Comparison of ENCODE assay signal across 12 cellular contexts in genomic region chr5:157729858-157730257, GRCh38. TPM values are rescaled to one million over a fixed set of nuclear protein-coding genes. Genes with fewer than 3 reads are reported as not detected.
DNase-seq lines count a peak whose midpoint lies in the region; ATAC-seq, FAIRE-seq and TF ChIP-seq lines count a peak whose summit lies in the region.
"Had no signal": no experiment of that assay in that cellular context is flagged by ENCODE, and none has a peak within 500 bp of the region (broad histone marks: within the 10 kb centered on the region; RNA-seq: fewer than 3 reads in every experiment).

No MANE protein-coding gene starts in this region.

- H3K9ac ChIP-seq in Karpas-422 (ENCODE audit: low read length) = peak overlapping the region; percentile 87

- H3K9me2 ChIP-seq in Karpas-422 (replicated peaks; ENCODE audit: insufficient read depth, low read length) = no peaks in the 10 kb centered on the region

- FAIRE-seq in GM12891 (lab: Jason Lieb, UNC) = peak; percentile 82

- H3K36me3 ChIP-seq in Karpas-422 (ENCODE audit: insufficient read depth, low read length) = peaks cover 15% of the 10 kb centered on the region; the same call in 1 of the 2 replicates

- no peaks in the 10 kb centered on the region for H3K27me3 ChIP-seq in Karpas-422 (ENCODE audit: low read length)
- H3K27me3 ChIP-seq: gastrocnemius medialis had no signal

- H3K27ac ChIP-seq in Karpas-422 (ENCODE audit: low read length) = peak overlapping the region; percentile 74

- H3K4me2 ChIP-seq in Karpas-422 (ENCODE audit: low read depth, low read length, poor library complexity, severe bottlenecking) = peak overlapping the region; percentile 91

- H3K4me1 ChIP-seq in Karpas-422 (ENCODE audit: low read length) = peaks cover 37% of the 10 kb centered on the region

- TF ChIP-seq POLR2A in GM12891 (IDR thresholded peaks at IDR 0.05; ENCODE audit: low read depth, low read length) = no peak

- no peaks in the 10 kb centered on the region for H4K20me1 ChIP-seq in Karpas-422 (ENCODE audit: insufficient read depth, low read depth, low read length)

- ATAC-seq in GM19328 (IDR thresholded peaks at IDR 0.05; ENCODE audit: unreplicated experiment) (peak; percentile 57), HG02870 (IDR thresholded peaks at IDR 0.05; ENCODE audit: unreplicated experiment) (peak; percentile 66)
- ATAC-seq: gastrocnemius medialis had no signal

- no peak overlapping the region; the same call in 1 of the 2 replicates for H2AFZ ChIP-seq in Karpas-422 (ENCODE audit: low read length)

- H3K9me3 ChIP-seq in Karpas-422 (ENCODE audit: low read length) = no peaks in the 10 kb centered on the region
- H3K9me3 ChIP-seq: gastrocnemius medialis had no signal

- peaks cover 21% of the 10 kb centered on the region for H3K79me2 ChIP-seq in Karpas-422 (ENCODE audit: low read length)

- DNase-seq in GM12891 (ENCODE audit: insufficient read length, low spot score) (no peak), Karpas-422 (peak; percentile 83), COLO829 (ENCODE audit: low spot score) (no peak), GOT3 (lab: John Stamatoyannopoulos, UW) (no peak), NCI-H1417 treated with DMSO at 0.1 percent for 48 hours (lab: John Stamatoyannopoulos, UW) (no peak)
- DNase-seq in activated CD4-positive, alpha-beta T cell treated with anti-CD3 and anti-CD28 coated beads for 4 hours = no peak
- DNase-seq: gastrocnemius medialis, H7, NCI-H2029 had no signal

- peak overlapping the region; percentile 81 for H3K4me3 ChIP-seq in Karpas-422 (ENCODE audit: low read length)
- H3K4me3 ChIP-seq: gastrocnemius medialis had no signal

TF ChIP-seq in GM12891, 5 proteins besides CTCF, POLR2A, EP300 and RAD21:
- peak; percentile 100 for TF ChIP-seq SPI1 (IDR thresholded peaks at IDR 0.05; ENCODE audit: low read depth, low read length)
- TF ChIP-seq TAF1 (IDR thresholded peaks at IDR 0.05; ENCODE audit: low read depth, low read length) = no peak
- TF ChIP-seq POU2F2 (IDR thresholded peaks at IDR 0.05; ENCODE audit: low read depth, low read length) = peak; percentile 81
TF ChIP-seq in GM12891: peak in this region for 2.

RNA-seq across cellular contexts. Expression of gene THG1L, which starts 1.4 kb away (rescaled TPM):
- polyA plus RNA-seq in GM12891 (2012; ENCODE audit: low read depth, missing spikeins) = 22.3 TPM
- total RNA-seq in Karpas-422 (2014; rRNA removed; shearing (Covaris generic); ENCODE audit: low replicate concordance) = 18.6 and 25.1 TPM in 2 replicates

RNA-seq across cellular contexts. Expression of gene LSM11, which starts 13.7 kb away (rescaled TPM):
- 1.2 TPM for polyA plus RNA-seq in GM12891 (2012; ENCODE audit: low read depth, missing spikeins)
- 5.7 and 6.5 TPM in 2 replicates for total RNA-seq in Karpas-422 (2014; rRNA removed; shearing (Covaris generic); ENCODE audit: low replicate concordance)

RNA-seq across cellular contexts. Expression of gene C5orf52, which starts 58.5 kb away (rescaled TPM):
- polyA plus RNA-seq in GM12891 (2012; ENCODE audit: low read depth, missing spikeins) = not detected
- total RNA-seq in Karpas-422 (2014; rRNA removed; shearing (Covaris generic); ENCODE audit: low replicate concordance) = not detected in 2 replicates
- total RNA-seq: gastrocnemius medialis, H7, mucosa of gallbladder had no signal
